In the genomic region with DNA sequence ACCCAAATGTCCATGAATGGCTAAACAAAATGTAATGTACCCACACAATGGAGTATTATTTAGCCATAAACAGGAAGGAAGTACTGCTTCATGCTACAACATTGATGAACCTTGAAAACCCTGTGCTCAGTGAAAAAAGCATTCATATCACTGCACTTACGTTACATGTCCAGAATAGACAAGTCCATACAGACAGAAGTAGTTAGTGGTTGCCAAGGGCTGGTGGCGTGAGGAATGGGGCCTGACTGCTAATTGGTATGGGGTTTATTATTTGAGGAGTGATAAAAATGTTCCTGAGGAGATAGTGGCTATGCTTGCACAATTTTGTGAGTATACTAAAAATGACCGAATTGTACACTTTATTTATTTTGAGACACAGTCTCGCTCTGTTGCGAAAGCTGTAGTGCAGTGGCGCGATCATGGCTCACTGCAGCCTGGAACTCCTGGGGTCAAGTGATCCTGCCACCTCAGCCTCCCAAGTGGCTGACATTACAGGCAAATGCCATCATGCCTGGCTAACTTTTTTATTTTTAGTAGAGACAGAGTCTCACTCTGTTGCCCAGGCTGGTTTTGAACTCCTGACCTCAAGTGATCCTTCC, we compare ENCODE assay signal across 21 cellular contexts. TPM values are rescaled to one million over a fixed set of nuclear protein-coding genes. Genes with fewer than 3 reads are reported as not detected.
"Had no signal": no experiment of that assay in that cellular context is flagged by ENCODE, and none has a peak within 500 bp of the region (broad histone marks: within the 10 kb centered on the region; RNA-seq: fewer than 3 reads in every experiment).

No MANE protein-coding gene starts in this region.

- H3K27ac ChIP-seq: dorsolateral prefrontal cortex, left ventricle myocardium inferior, right atrium auricular region, transverse colon had no signal

- DNase-seq: activated CD4-positive, alpha-beta T cell treated with anti-CD3 and anti-CD28 coated beads, Interleukin-2, amount 50 U/mL, for 1 hour; activated CD8-positive, alpha-beta memory T cell treated with anti-CD3 and anti-CD28 coated beads for 24 hours; activated gamma-delta T cell treated with Interleukin-2 at 50 U/mL for 16 hours; amniotic stem cell; dorsolateral prefrontal cortex; left ventricle myocardium inferior; nucleus accumbens; small intestine; stimulated activated CD4-positive, alpha-beta T cell treated with anti-CD3 and anti-CD28 coated beads, Interleukin-4, amount 100 ng/mL, for 24 hours; stimulated activated naive CD4-positive, alpha-beta T cell treated with Interleukin-2 at 50 U/mL for 16 hours; substantia nigra; transverse colon had no signal

- H3K36me3 Mint-ChIP-seq: activated naive CD8-positive, alpha-beta T cell; memory B cell had no signal

- H3K27me3 ChIP-seq: dorsolateral prefrontal cortex, right atrium auricular region, transverse colon had no signal

- ATAC-seq: activated CD4-positive, CD25-positive, alpha-beta regulatory T cell treated with anti-CD3 and anti-CD28 coated beads, Interleukin-2, amount 50 U/mL, for 24 hours had no signal

- H3K4me1 Mint-ChIP-seq: nephron had no signal

- H3K4me3 Mint-ChIP-seq: activated naive CD8-positive, alpha-beta T cell; memory B cell; nephron had no signal

- H3K36me3 ChIP-seq: left ventricle myocardium inferior, right atrium auricular region, transverse colon had no signal

- H3K4me1 ChIP-seq: left ventricle myocardium inferior, right atrium auricular region had no signal

- H3K27me3 Mint-ChIP-seq: activated naive CD8-positive, alpha-beta T cell had no signal

- H3K4me3 ChIP-seq: dorsolateral prefrontal cortex, left ventricle myocardium inferior, right atrium auricular region, transverse colon had no signal

- H3K9me3 Mint-ChIP-seq: memory B cell, nephron had no signal

- H3K27ac Mint-ChIP-seq: activated naive CD8-positive, alpha-beta T cell; memory B cell; nephron had no signal

- H3K9me3 ChIP-seq: right atrium auricular region, transverse colon had no signal

RNA-seq across cellular contexts. Expression of a gene that starts 28.0 kb away (rescaled TPM):
- total RNA-seq: cardiac septum, dorsolateral prefrontal cortex, left ventricle myocardium inferior, posterior vena cava, right atrium auricular region, transverse colon had no signal
- polyA plus RNA-seq: esophagus, keratinocyte had no signal
